Comparison of ENCODE assay signal across 8 cellular contexts in the genomic region with DNA sequence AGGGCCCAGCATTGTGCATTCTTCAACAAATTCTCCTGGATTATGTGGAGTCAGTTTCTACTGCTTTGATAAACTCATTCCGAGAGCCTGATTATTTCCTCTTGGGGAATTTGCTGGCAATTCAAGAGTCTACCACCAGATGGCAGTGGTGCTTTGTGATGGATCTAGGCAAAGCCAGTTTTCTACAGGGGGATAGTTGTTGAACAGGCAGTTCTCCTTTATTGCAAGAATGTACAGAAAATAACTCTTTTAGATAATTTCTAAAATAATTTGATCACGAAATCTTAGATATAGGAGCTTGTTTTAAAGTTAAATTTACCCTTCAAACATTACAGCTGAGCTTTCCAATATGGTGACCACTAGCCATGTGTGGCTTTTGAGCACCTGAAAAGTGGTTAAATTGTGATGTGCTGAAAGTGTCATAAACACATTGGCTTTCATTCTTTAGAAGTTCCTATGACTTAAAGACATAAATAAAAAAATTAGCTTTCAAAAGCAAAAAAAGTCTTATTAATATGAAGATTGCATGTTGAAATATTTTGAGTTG.
A peak's percentile ranks its signal among the peaks of the same experiment; 100 is the strongest.
DNase-seq lines count a peak whose midpoint lies in the region; ATAC-seq, FAIRE-seq and TF ChIP-seq lines count a peak whose summit lies in the region.

No MANE protein-coding gene starts in this region.

- TF ChIP-seq CTCF in chondrocyte (IDR thresholded peaks at IDR 0.05) = peak; percentile 96
- peak; percentile 98 for TF ChIP-seq CTCF in mesothelial cell of epicardium (IDR thresholded peaks at IDR 0.05; ENCODE audit: unreplicated experiment)

- H3K4me1 Mint-ChIP-seq in chondrocyte (ENCODE audit: low read depth) = peaks cover 17% of the 10 kb centered on the region
- peaks cover 46% of the 10 kb centered on the region for H3K4me1 Mint-ChIP-seq in mesothelial cell of epicardium
- no peaks in the 10 kb centered on the region for H3K4me1 Mint-ChIP-seq in stimulated activated effector memory CD8-positive, alpha-beta T cell treated with anti-CD3 and anti-CD28 coated beads, Interleukin-12 subunit alpha, Interleukin-12 subunit beta, amount 100 ng/mL, for 72 hours

- H3K27me3 Mint-ChIP-seq in chondrocyte (ENCODE audit: low read depth) (no peaks in the 10 kb centered on the region), mesothelial cell of epicardium (ENCODE audit: low read depth) (no peaks in the 10 kb centered on the region)

- H3K4me3 Mint-ChIP-seq in chondrocyte (ENCODE audit: unreplicated experiment) = no peak overlapping the region
- H3K4me3 Mint-ChIP-seq in mesothelial cell of epicardium = no peak overlapping the region
- H3K4me3 Mint-ChIP-seq in stimulated activated effector memory CD8-positive, alpha-beta T cell treated with anti-CD3 and anti-CD28 coated beads, Interleukin-12 subunit alpha, Interleukin-12 subunit beta, amount 100 ng/mL, for 72 hours = no peak overlapping the region

- H3K27ac Mint-ChIP-seq in chondrocyte (ENCODE audit: unreplicated experiment) (no peak overlapping the region), mesothelial cell of epicardium (peak overlapping the region; percentile 59)
- H3K27ac Mint-ChIP-seq in stimulated activated effector memory CD8-positive, alpha-beta T cell treated with anti-CD3 and anti-CD28 coated beads, Interleukin-12 subunit alpha, Interleukin-12 subunit beta, amount 100 ng/mL, for 72 hours = no peak overlapping the region

- TF ChIP-seq POLR2A in GM12892 (IDR thresholded peaks at IDR 0.05; ENCODE audit: low read depth, low read length) = no peak

- H3K36me3 Mint-ChIP-seq in chondrocyte (ENCODE audit: low read depth) (peaks cover 4% of the 10 kb centered on the region), mesothelial cell of epicardium (no peaks in the 10 kb centered on the region)
- H3K36me3 Mint-ChIP-seq in stimulated activated effector memory CD8-positive, alpha-beta T cell treated with anti-CD3 and anti-CD28 coated beads, Interleukin-12 subunit alpha, Interleukin-12 subunit beta, amount 100 ng/mL, for 72 hours = no peaks in the 10 kb centered on the region

- H3K9me3 Mint-ChIP-seq in chondrocyte (ENCODE audit: low read depth) = peaks cover 5% of the 10 kb centered on the region
- peaks cover 5% of the 10 kb centered on the region for H3K9me3 Mint-ChIP-seq in mesothelial cell of epicardium
- H3K9me3 Mint-ChIP-seq in stimulated activated effector memory CD8-positive, alpha-beta T cell treated with anti-CD3 and anti-CD28 coated beads, Interleukin-12 subunit alpha, Interleukin-12 subunit beta, amount 100 ng/mL, for 72 hours = no peaks in the 10 kb centered on the region

- peak; percentile 71 for DNase-seq in AG08396 (ENCODE audit: low spot score)
- peak; percentile 41 for DNase-seq in GM12892 (ENCODE audit: insufficient read length)
- DNase-seq in NCI-H2171 treated with DMSO at 0.1 percent for 48 hours (lab: John Stamatoyannopoulos, UW) = peak; percentile 65
- DNase-seq in activated CD4-positive, CD25-positive, alpha-beta regulatory T cell treated with anti-CD3 and anti-CD28 coated beads, Interleukin-2, amount 50 U/mL, for 16 hours (ENCODE audit: low read depth, low spot score) = peak; percentile 41
- no peak for DNase-seq in chondrocyte (ENCODE audit: low spot score)
- DNase-seq in mesothelial cell of epicardium (ENCODE audit: low spot score in 2 of 2, unreplicated experiment in 2 of 2) = peak in 1 of 2 experiments; percentile 85
- peak; percentile 63 to 90 for DNase-seq in stimulated activated effector memory CD8-positive, alpha-beta T cell treated with anti-CD3 and anti-CD28 coated beads, Interleukin-12 subunit alpha, Interleukin-12 subunit beta, amount 100 ng/mL, for 72 hours (ENCODE audit: low spot score in 2 of 2)
- no peak for DNase-seq in globus pallidus (ENCODE audit: low spot score)

- peak; percentile 88 for FAIRE-seq in GM12892 (lab: Jason Lieb, UNC)

- ATAC-seq in stimulated activated effector memory CD8-positive, alpha-beta T cell treated with anti-CD3 and anti-CD28 coated beads, Interleukin-12 subunit alpha, Interleukin-12 subunit beta, amount 100 ng/mL, for 72 hours = no peak

Comparison
In these comparisons a context has a peak if more than half of its experiments do, and no peak if none do; other contexts are left out.
1. DNase-seq: peak in AG08396 (single experiment), GM12892 (single experiment), NCI-H2171 treated with DMSO at 0.1 percent for 48 hours (single experiment), activated CD4-positive, CD25-positive, alpha-beta regulatory T cell treated with anti-CD3 and anti-CD28 coated beads, Interleukin-2, amount 50 U/mL, for 16 hours (single experiment) and stimulated activated effector memory CD8-positive, alpha-beta T cell treated with anti-CD3 and anti-CD28 coated beads, Interleukin-12 subunit alpha, Interleukin-12 subunit beta, amount 100 ng/mL, for 72 hours (2 of 2); none in chondrocyte (single experiment) and globus pallidus (single experiment).